ENCODE assay signal across 8 cellular contexts in genomic region chr3:100403362-100403761, GRCh38. TPM values are rescaled to one million over a fixed set of nuclear protein-coding genes. Genes with fewer than 3 reads are reported as not detected.
DNase-seq lines count a peak whose midpoint lies in the region; TF ChIP-seq lines count a peak whose summit lies in the region.
"Not testable (repeated sequence)": the region's sequence is repeated elsewhere in the genome, so short reads cannot be mapped to it uniquely, and the experiment has no call there.

No MANE protein-coding gene starts in this region.

- H3K9me2 ChIP-seq in Karpas-422 (replicated peaks; ENCODE audit: insufficient read depth, low read length); OCI-LY1 (ENCODE audit: low read depth, low read length): not testable (repeated sequence)

- peak overlapping the region; percentile 53 for H3K4me3 Mint-ChIP-seq in activated CD4-positive, alpha-beta T cell treated with anti-CD3 and anti-CD28 coated beads, Interleukin-2, amount 10 ng/mL, durations not matched to agents 24 days and 14 days
- H3K4me3 Mint-ChIP-seq in nephron: peak overlapping the region; percentile 92 to 96 (median 93)

- not testable (repeated sequence) for H3F3A ChIP-seq in OCI-LY1 (ENCODE audit: insufficient read depth, low read length)

- H3K4me2 ChIP-seq in Karpas-422 (ENCODE audit: low read depth, low read length, poor library complexity, severe bottlenecking) (peak overlapping the region; percentile 94), OCI-LY1 (ENCODE audit: low read length) (peak overlapping the region; percentile 95)

- peaks cover 33% of the 10 kb centered on the region for H3K4me1 Mint-ChIP-seq in activated CD4-positive, alpha-beta T cell treated with anti-CD3 and anti-CD28 coated beads, Interleukin-2, amount 10 ng/mL, durations not matched to agents 24 days and 14 days
- H3K4me1 Mint-ChIP-seq in nephron: peaks cover 41% of the 10 kb centered on the region

- not testable (repeated sequence) for H3K9me3 ChIP-seq in Karpas-422 (ENCODE audit: low read length)
- H3K9me3 ChIP-seq in OCI-LY1 (ENCODE audit: low read length) (peaks cover 14% of the 10 kb centered on the region), left ventricle myocardium inferior (replicated peaks) (peaks cover 20% of the 10 kb centered on the region), tibial artery (peaks cover 0 to 11% (median 0%) of the 10 kb centered on the region in 3 donors)

- H3K9ac ChIP-seq in Karpas-422 (ENCODE audit: low read length) (peak overlapping the region; percentile 92; the same call in 1 of the 2 replicates), OCI-LY1 (ENCODE audit: low read length) (peak overlapping the region; percentile 85)

- peak; percentile 38 for DNase-seq in Daoy (ENCODE audit: low read depth)
- not testable (repeated sequence) for DNase-seq in Karpas-422; activated CD4-positive, alpha-beta T cell treated with anti-CD3 and anti-CD28 coated beads, Interleukin-2, amount 10 ng/mL, durations not matched to agents 24 days and 14 days; cardiac fibroblast (ENCODE audit: low read depth in 2 of 2); left ventricle myocardium inferior; tibial artery

- H3K4me3 ChIP-seq in Karpas-422 (ENCODE audit: low read length) (peak overlapping the region; percentile 96), OCI-LY1 (ENCODE audit: low read depth, low read length, poor library complexity, severe bottlenecking) (peak overlapping the region; percentile 94), cardiac fibroblast (replicated peaks in 1 of 2; ENCODE audit: low read depth in 2 of 2, low read length in 2 of 2) (peak overlapping the region; percentile 83 to 88), left ventricle myocardium inferior (peak overlapping the region; percentile 99), tibial artery (peak overlapping the region; percentile 97 to 99)

- not testable (repeated sequence) for H2AFZ ChIP-seq in Karpas-422 (ENCODE audit: low read length)
- peak overlapping the region; percentile 67; the same call in 1 of the 2 replicates for H2AFZ ChIP-seq in OCI-LY1 (ENCODE audit: low read length)

- not testable (repeated sequence) for H3K27me3 ChIP-seq in Karpas-422 (ENCODE audit: low read length); OCI-LY1 (ENCODE audit: insufficient read depth, low read length); left ventricle myocardium inferior (ENCODE audit: low read depth); tibial artery

- not testable (repeated sequence) for H3K27ac Mint-ChIP-seq in activated CD4-positive, alpha-beta T cell treated with anti-CD3 and anti-CD28 coated beads, Interleukin-2, amount 10 ng/mL, durations not matched to agents 24 days and 14 days
- H3K27ac Mint-ChIP-seq in nephron: peak overlapping the region; percentile 97 to 99 (median 98)

- H3K27me3 Mint-ChIP-seq in activated CD4-positive, alpha-beta T cell treated with anti-CD3 and anti-CD28 coated beads, Interleukin-2, amount 10 ng/mL, durations not matched to agents 24 days and 14 days; nephron (ENCODE audit: low read depth): not testable (repeated sequence)

- peaks cover 10% of the 10 kb centered on the region for H4K20me1 ChIP-seq in Karpas-422 (ENCODE audit: insufficient read depth, low read depth, low read length)
- H4K20me1 ChIP-seq in OCI-LY1 (ENCODE audit: insufficient read depth, low read length): not testable (repeated sequence)

- peaks cover 15% of the 10 kb centered on the region for H3K36me3 ChIP-seq in Karpas-422 (ENCODE audit: insufficient read depth, low read length)
- H3K36me3 ChIP-seq in OCI-LY1 (ENCODE audit: insufficient read depth, low read length): peaks cover 11% of the 10 kb centered on the region; the same call in 1 of the 2 replicates
- H3K36me3 ChIP-seq in left ventricle myocardium inferior: peaks cover 16% of the 10 kb centered on the region
- not testable (repeated sequence) for H3K36me3 ChIP-seq in tibial artery

- peaks cover 24% of the 10 kb centered on the region for H3K36me3 Mint-ChIP-seq in activated CD4-positive, alpha-beta T cell treated with anti-CD3 and anti-CD28 coated beads, Interleukin-2, amount 10 ng/mL, durations not matched to agents 24 days and 14 days (ENCODE audit: low read depth)
- peaks cover 28% of the 10 kb centered on the region for H3K36me3 Mint-ChIP-seq in nephron (ENCODE audit: low read depth)

- H3K79me2 ChIP-seq in Karpas-422 (ENCODE audit: low read length) (peaks cover 72% of the 10 kb centered on the region), OCI-LY1 (ENCODE audit: insufficient read depth, low read length) (peaks cover 36% of the 10 kb centered on the region)

- peaks cover 41% of the 10 kb centered on the region for H3K4me1 ChIP-seq in Karpas-422 (ENCODE audit: low read length)
- peaks cover 43% of the 10 kb centered on the region for H3K4me1 ChIP-seq in OCI-LY1 (ENCODE audit: insufficient read depth, low read length, severe bottlenecking)
- H3K4me1 ChIP-seq in left ventricle myocardium inferior: peaks cover 48% of the 10 kb centered on the region
- H3K4me1 ChIP-seq in tibial artery: peaks cover 0 to 39% (median 30%) of the 10 kb centered on the region in 4 donors

- intact Hi-C loops in activated CD4-positive, alpha-beta T cell treated with anti-CD3 and anti-CD28 coated beads, Interleukin-2, amount 10 ng/mL, durations not matched to agents 24 days and 14 days (cut with micrococcal nuclease): loop anchor here (5.0 to 10.0 kb wide), 7 partner anchors 86 to 1274 kb away; partner anchors contain the start of genes PCNP and ZBTB11
- intact Hi-C loops in left ventricle myocardium inferior (cut with micrococcal nuclease): not testable (repeated sequence)
- intact Hi-C loops in tibial artery (cut with DNase I; ENCODE audit: low total_unique reads): loop anchor here (5.0 kb wide), 1 partner anchor 89 kb away; the partner anchor contains the start of gene TMEM45A

- not testable (repeated sequence) for H3K27ac ChIP-seq in Karpas-422 (ENCODE audit: low read length); left ventricle myocardium inferior (replicated peaks)
- peak overlapping the region; percentile 25 for H3K27ac ChIP-seq in OCI-LY1 (ENCODE audit: low read depth, low read length, poor library complexity, severe bottlenecking)
- peak overlapping the region in 1 of 2 donors; percentile 99 for H3K27ac ChIP-seq in tibial artery

- not testable (repeated sequence) for TF ChIP-seq CTCF in OCI-LY1 (IDR thresholded peaks at IDR 0.05; ENCODE audit: low read length); cardiac fibroblast (IDR thresholded peaks at IDR 0.05; ENCODE audit: low read depth, low read length); left ventricle myocardium inferior (IDR thresholded peaks at IDR 0.05; ENCODE audit: borderline replicate concordance); nephron (IDR thresholded peaks at IDR 0.05; ENCODE audit: unreplicated experiment in 3 of 3); tibial artery (IDR thresholded peaks at IDR 0.05)

- peaks cover 12% of the 10 kb centered on the region for H3K9me3 Mint-ChIP-seq in activated CD4-positive, alpha-beta T cell treated with anti-CD3 and anti-CD28 coated beads, Interleukin-2, amount 10 ng/mL, durations not matched to agents 24 days and 14 days
- peaks cover 17% of the 10 kb centered on the region for H3K9me3 Mint-ChIP-seq in nephron

RNA-seq across cellular contexts. Expression of gene LNP1, which starts 2.0 kb away (rescaled TPM):
- total RNA-seq in Daoy (2014; rRNA removed; shearing (Covaris generic)): 7.1 and 8.3 TPM in 2 replicates
- 3.4 and 6.0 TPM in 2 replicates for total RNA-seq in Karpas-422 (2014; rRNA removed; shearing (Covaris generic); ENCODE audit: low replicate concordance)
- total RNA-seq in activated CD4-positive, alpha-beta T cell treated with anti-CD3 and anti-CD28 coated beads, Interleukin-2, amount 10 ng/mL, durations not matched to agents 24 days and 14 days: 2.1 and 2.6 TPM in 2 replicates
- 4.2 TPM for total RNA-seq in left ventricle myocardium inferior

RNA-seq across cellular contexts. Expression of gene TOMM70, which starts 2.5 kb away (rescaled TPM):
- total RNA-seq in Daoy (2014; rRNA removed; shearing (Covaris generic)): 103 and 107 TPM in 2 replicates
- total RNA-seq in Karpas-422 (2014; rRNA removed; shearing (Covaris generic); ENCODE audit: low replicate concordance): 43.1 and 45.1 TPM in 2 replicates
- total RNA-seq in activated CD4-positive, alpha-beta T cell treated with anti-CD3 and anti-CD28 coated beads, Interleukin-2, amount 10 ng/mL, durations not matched to agents 24 days and 14 days: 57.4 and 61.5 TPM in 2 replicates
- total RNA-seq in left ventricle myocardium inferior: 65.4 TPM
